ENCODE assay signal across 22 cellular contexts in the genomic region with DNA sequence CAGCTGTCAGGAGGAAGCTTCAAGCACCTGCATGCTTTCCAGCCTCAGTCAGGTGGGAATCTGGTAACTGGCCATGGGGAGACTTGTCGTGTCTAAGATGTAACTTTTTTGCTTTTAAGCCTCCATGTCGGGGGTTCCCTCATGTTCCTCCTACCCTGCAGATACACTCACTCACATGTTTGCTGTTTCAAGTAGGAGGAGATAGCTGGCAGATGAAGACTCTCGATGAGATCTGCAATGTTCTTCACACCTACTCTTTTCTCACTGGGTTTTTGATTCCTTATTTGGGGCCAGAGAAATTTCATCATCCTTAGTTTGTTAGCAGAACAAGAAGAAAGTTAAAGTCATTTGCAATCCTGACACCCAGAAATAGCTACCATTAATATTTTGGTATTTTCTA. TPM values are rescaled to one million over a fixed set of nuclear protein-coding genes. Genes with fewer than 3 reads are reported as not detected.
A peak's percentile ranks its signal among the peaks of the same experiment; 100 is the strongest.
DNase-seq lines count a peak whose midpoint lies in the region; ATAC-seq and TF ChIP-seq lines count a peak whose summit lies in the region.
"Had no signal": no experiment of that assay in that cellular context is flagged by ENCODE, and none has a peak within 500 bp of the region (broad histone marks: within the 10 kb centered on the region; RNA-seq: fewer than 3 reads in every experiment).

No MANE protein-coding gene starts in this region.

- POLR2A ChIA-PET in MCF 10A (lab: Yijun Ruan, JAX), result interaction anchor here (0.8 to 1.9 kb wide), 4 partner anchors 11 to 114 kb away, joined by 3 to 6 read pairs (median 4); a partner anchor contains a TSS

- no peaks in the 10 kb centered on the region for H3K27me3 Mint-ChIP-seq in activated CD8-positive, alpha-beta memory T cell treated with anti-CD3 and anti-CD28 coated beads, Interleukin-2, amount 10 ng/mL, durations not matched to agents 7 days and 5 days
- H3K27me3 Mint-ChIP-seq in MCF 10A (ENCODE audit: insufficient read depth, unreplicated experiment), result no peaks in the 10 kb centered on the region
- H3K27me3 Mint-ChIP-seq in central memory CD8-positive, alpha-beta T cell, result no peaks in the 10 kb centered on the region
- H3K27me3 Mint-ChIP-seq: CD4-positive, CD25-positive, alpha-beta regulatory T cell had no signal

- no peak overlapping the region for H3K27ac ChIP-seq in mammary epithelial cell (ENCODE audit: insufficient read depth, low read depth, low read length)
- H3K27ac ChIP-seq: Peyer's patch had no signal

- peaks cover 3% of the 10 kb centered on the region for H3K79me2 ChIP-seq in mammary epithelial cell (ENCODE audit: insufficient read depth, low read length)

- no peak overlapping the region for H3K9ac ChIP-seq in mammary epithelial cell (ENCODE audit: insufficient read depth, low read length)

- no peaks in the 10 kb centered on the region for H3K9me3 Mint-ChIP-seq in activated CD8-positive, alpha-beta memory T cell treated with anti-CD3 and anti-CD28 coated beads, Interleukin-2, amount 10 ng/mL, durations not matched to agents 7 days and 5 days (ENCODE audit: low read depth)
- no peaks in the 10 kb centered on the region for H3K9me3 Mint-ChIP-seq in MCF 10A (ENCODE audit: unreplicated experiment)
- no peaks in the 10 kb centered on the region for H3K9me3 Mint-ChIP-seq in central memory CD8-positive, alpha-beta T cell
- H3K9me3 Mint-ChIP-seq: CD4-positive, CD25-positive, alpha-beta regulatory T cell; GM23338 had no signal

- DNase-seq in activated CD8-positive, alpha-beta memory T cell treated with anti-CD3 and anti-CD28 coated beads, Interleukin-2, amount 10 ng/mL, durations not matched to agents 7 days and 5 days, result no peak
- DNase-seq in activated CD8-positive, alpha-beta memory T cell treated with anti-CD3 and anti-CD28 coated beads, Interleukin-2, amount 50 U/mL, for 4 hours, result no peak
- DNase-seq in MCF 10A (ENCODE audit: unreplicated experiment) (no peak), mammary epithelial cell (no peak)
- no peak for DNase-seq in central memory CD8-positive, alpha-beta T cell (ENCODE audit: low spot score in 2 of 2)
- no peak for DNase-seq in stimulated activated naive CD4-positive, alpha-beta T cell treated with Interleukin-2 at 50 U/mL for 16 hours (lab: John Stamatoyannopoulos, UW)
- DNase-seq: BE2C; CD4-positive, CD25-positive, alpha-beta regulatory T cell; COR-L47; DMS 273 treated with DMSO at 0.1 percent for 48 hours; DMS79 treated with DMSO at 0.1 percent for 48 hours; MM.1S; NCI-H1048; NCI-H1417 treated with DMSO at 0.1 percent for 48 hours; NCI-H187; NCI-H446; NCI-H526; Peyer's patch had no signal

- in situ Hi-C loops in mammary epithelial cell (cut with MboI; ENCODE audit: low sequenced_read_pairs in 2 of 2), result no loop called here

- TF ChIP-seq CTCF in MCF 10A (IDR thresholded peaks at IDR 0.05; ENCODE audit: unreplicated experiment), result no peak
- no peak for TF ChIP-seq CTCF in mammary epithelial cell (conservative IDR thresholded peaks at IDR 0.05 in 1 of 2, IDR thresholded peaks at IDR 0.05 in 1 of 2; ENCODE audit: extremely low read depth in 1 of 2, insufficient read depth in 1 of 2, low read depth in 1 of 2, low read length in 2 of 2)

- CTCF ChIA-PET in activated CD8-positive, alpha-beta memory T cell treated with anti-CD3 and anti-CD28 coated beads, Interleukin-2, amount 10 ng/mL, durations not matched to agents 7 days and 5 days (lab: Charles Lee), result interaction anchor here (1.2 to 1.7 kb wide), 2 partner anchors 33 to 129 kb away, joined by 3 to 4 read pairs; no protein-coding TSS in a partner anchor
- CTCF ChIA-PET in MCF 10A (lab: Yijun Ruan, JAX) (interaction anchor here (0.9 to 1.8 kb wide), 6 partner anchors 8 to 132 kb away, joined by 3 to 9 read pairs (median 5); no protein-coding TSS in a partner anchor), mammary epithelial cell (lab: Charles Lee; ENCODE audit: low non-redundant PET) (interaction anchor here (0.6 to 0.7 kb wide), 2 partner anchors 10 to 102 kb away, joined by 5 to 8 read pairs; no protein-coding TSS in a partner anchor)

- no peaks in the 10 kb centered on the region for H3K4me1 ChIP-seq in mammary epithelial cell (ENCODE audit: insufficient read depth, low read length)
- H3K4me1 ChIP-seq: BE2C, HAP-1, Peyer's patch had no signal

- ATAC-seq in activated CD8-positive, alpha-beta memory T cell treated with anti-CD3 and anti-CD28 coated beads, Interleukin-2, amount 10 ng/mL, durations not matched to agents 7 days and 5 days, result no peak
- ATAC-seq in central memory CD8-positive, alpha-beta T cell (replicated peaks; ENCODE audit: extremely low read depth, poor library complexity, severe bottlenecking), result no peak
- no peak for ATAC-seq in GM21360 (IDR thresholded peaks at IDR 0.05; ENCODE audit: unreplicated experiment)
- ATAC-seq: GM23338, K562 had no signal

- H3K9me3 ChIP-seq in mammary epithelial cell (replicated peaks; ENCODE audit: insufficient read depth, low read length), result no peaks in the 10 kb centered on the region
- H3K9me3 ChIP-seq: BE2C, HAP-1, Peyer's patch had no signal

- H2AFZ ChIP-seq in mammary epithelial cell (ENCODE audit: low read depth, low read length), result no peak overlapping the region
- H2AFZ ChIP-seq: GM23338 had no signal

- H3K4me3 Mint-ChIP-seq in activated CD8-positive, alpha-beta memory T cell treated with anti-CD3 and anti-CD28 coated beads, Interleukin-2, amount 10 ng/mL, durations not matched to agents 7 days and 5 days, result no peak overlapping the region
- no peak overlapping the region for H3K4me3 Mint-ChIP-seq in MCF 10A (ENCODE audit: unreplicated experiment)
- H3K4me3 Mint-ChIP-seq in central memory CD8-positive, alpha-beta T cell, result no peak overlapping the region
- H3K4me3 Mint-ChIP-seq: CD4-positive, CD25-positive, alpha-beta regulatory T cell; GM23338 had no signal

- H3K27ac Mint-ChIP-seq in activated CD8-positive, alpha-beta memory T cell treated with anti-CD3 and anti-CD28 coated beads, Interleukin-2, amount 10 ng/mL, durations not matched to agents 7 days and 5 days, result peak overlapping the region; percentile 9
- peak overlapping the region; percentile 46 for H3K27ac Mint-ChIP-seq in MCF 10A (ENCODE audit: low read depth, unreplicated experiment)
- peak overlapping the region; percentile 16 for H3K27ac Mint-ChIP-seq in central memory CD8-positive, alpha-beta T cell (ENCODE audit: low read depth)
- H3K27ac Mint-ChIP-seq: GM23338 had no signal

- intact Hi-C loops in MCF 10A (cut with micrococcal nuclease), result no loop called here
- intact Hi-C loops in mammary epithelial cell (cut with micrococcal nuclease), result no loop called here

- no peak overlapping the region for H3K4me2 ChIP-seq in mammary epithelial cell (ENCODE audit: insufficient read depth, low read depth, low read length)
- H3K4me2 ChIP-seq: GM23338 had no signal

- no TSS peak for BruUV-seq in MCF 10A (replicated peaks; lab: Mats Ljungman, UMichigan)
- BruUV-seq in mammary epithelial cell (replicated peaks; lab: Mats Ljungman, UMichigan), result no TSS peak

- WGBS in mammary epithelial cell (ENCODE audit: low coverage, missing lambda C conversion rate), result 27% methylated on average over 3 of the region's 3 CpGs

- no peak overlapping the region for H3K4me3 ChIP-seq in mammary epithelial cell (replicated peaks in 1 of 3; ENCODE audit: insufficient read depth in 1 of 3, low read depth in 2 of 3, low read length in 3 of 3)
- H3K4me3 ChIP-seq: GM23338, HAP-1, K562, Peyer's patch had no signal

- H3K36me3 Mint-ChIP-seq in activated CD8-positive, alpha-beta memory T cell treated with anti-CD3 and anti-CD28 coated beads, Interleukin-2, amount 10 ng/mL, durations not matched to agents 7 days and 5 days, result peaks cover 57% of the 10 kb centered on the region
- peaks cover 95% of the 10 kb centered on the region for H3K36me3 Mint-ChIP-seq in MCF 10A (ENCODE audit: insufficient read depth, unreplicated experiment)
- H3K36me3 Mint-ChIP-seq in central memory CD8-positive, alpha-beta T cell (ENCODE audit: insufficient read depth), result peaks cover 61% of the 10 kb centered on the region

- no peaks in the 10 kb centered on the region for H4K20me1 ChIP-seq in mammary epithelial cell (ENCODE audit: insufficient read depth, low read length)

- dilution Hi-C loops in mammary epithelial cell (cut with HindIII; ENCODE audit: low sequenced_read_pairs), result no loop called here

- H3K36me3 ChIP-seq in mammary epithelial cell (ENCODE audit: insufficient read depth, low read length), result peaks cover 45% of the 10 kb centered on the region

- no peaks in the 10 kb centered on the region for H3K27me3 ChIP-seq in mammary epithelial cell (ENCODE audit: insufficient read depth, low read length)
- H3K27me3 ChIP-seq: BE2C, Peyer's patch had no signal

- no peaks in the 10 kb centered on the region for H3K4me1 Mint-ChIP-seq in activated CD8-positive, alpha-beta memory T cell treated with anti-CD3 and anti-CD28 coated beads, Interleukin-2, amount 10 ng/mL, durations not matched to agents 7 days and 5 days
- H3K4me1 Mint-ChIP-seq in MCF 10A (ENCODE audit: insufficient read depth, unreplicated experiment), result no peaks in the 10 kb centered on the region
- H3K4me1 Mint-ChIP-seq in central memory CD8-positive, alpha-beta T cell, result no peaks in the 10 kb centered on the region
- H3K4me1 Mint-ChIP-seq: GM23338 had no signal

RNA-seq across cellular contexts. Expression of a gene that starts 24.7 kb away (rescaled TPM):
- 10 to 100 TPM; 57.7 to 82.3 TPM for total RNA-seq in activated CD8-positive, alpha-beta memory T cell treated with anti-CD3 and anti-CD28 coated beads, Interleukin-2, amount 10 ng/mL, durations not matched to agents 7 days and 5 days
- total RNA-seq in MCF 10A (2022) (77.1 and 97.1 TPM in 2 replicates), mammary epithelial cell (10 to 100 TPM; 27.5 to 94.7 TPM)
- polyA plus RNA-seq in mammary epithelial cell, result 105 TPM
- polyA minus RNA-seq in mammary epithelial cell, result 189 TPM

RNA-seq across cellular contexts. Expression of a gene that starts 24.8 kb away (rescaled TPM):
- total RNA-seq in activated CD8-positive, alpha-beta memory T cell treated with anti-CD3 and anti-CD28 coated beads, Interleukin-2, amount 10 ng/mL, durations not matched to agents 7 days and 5 days, result 100 to 1,000 TPM; 133 to 147 TPM
- total RNA-seq in MCF 10A (2022), result 107 and 113 TPM in 2 replicates
- 100 to 1,000 TPM in 1 of 2 donors, 10 to 100 TPM in 1; 48.2 to 132 TPM for total RNA-seq in mammary epithelial cell
- polyA plus RNA-seq in mammary epithelial cell, result 117 TPM
- polyA minus RNA-seq in mammary epithelial cell, result 224 TPM

RNA-seq across cellular contexts. Expression of a gene that starts 29.8 kb away (rescaled TPM):
- 10 to 100 TPM; 21.5 to 30.6 TPM for total RNA-seq in activated CD8-positive, alpha-beta memory T cell treated with anti-CD3 and anti-CD28 coated beads, Interleukin-2, amount 10 ng/mL, durations not matched to agents 7 days and 5 days
- total RNA-seq in MCF 10A (2022) (20.2 and 20.6 TPM in 2 replicates), mammary epithelial cell (10 to 100 TPM; 20.3 to 31.2 TPM)
- polyA plus RNA-seq in mammary epithelial cell, result 16.1 TPM
- 39.2 TPM for polyA minus RNA-seq in mammary epithelial cell

RNA-seq across cellular contexts. Expression of a gene that starts 51.7 kb away (rescaled TPM):
- total RNA-seq in activated CD8-positive, alpha-beta memory T cell treated with anti-CD3 and anti-CD28 coated beads, Interleukin-2, amount 10 ng/mL, durations not matched to agents 7 days and 5 days, result under 1 TPM; 0.29 to 0.47 TPM
- total RNA-seq in MCF 10A (2022), result 0.72 and 2.8 TPM in 2 replicates
- total RNA-seq in mammary epithelial cell, result 100 to 1,000 TPM in 1 of 2 donors, 10 to 100 TPM in 1; 38.2 to 133 TPM
- polyA plus RNA-seq in mammary epithelial cell, result 58.0 TPM
- 61.2 TPM for polyA minus RNA-seq in mammary epithelial cell
